ENCODE assay signal across 8 cellular contexts in genomic region chr20:32189691-32190607, GRCh38. TPM values are rescaled to one million over a fixed set of nuclear protein-coding genes. Genes with fewer than 3 reads are reported as not detected.
DNase-seq lines count a peak whose midpoint lies in the region; ATAC-seq and TF ChIP-seq lines count a peak whose summit lies in the region.

No MANE protein-coding gene starts in this region.

- H3K36me3 ChIP-seq in BLaER1 treated with 17β-estradiol and CSF1 and Interleukin-3, amounts not matched to agents 10 nM and 100 nM = peaks cover 24 to 42% (median 34%) of the 10 kb centered on the region in 11 experiments; a peak in 21 of 22 replicates
- H3K36me3 ChIP-seq in fibroblast of lung (ENCODE audit: control insufficient read depth, insufficient read depth, low read length) (no peaks in the 10 kb centered on the region), tibial nerve (peaks cover 0 to 6% (median 0%) of the 10 kb centered on the region in 3 donors)

- peak overlapping the region; percentile 73 to 91 (median 84) for H3K4me2 ChIP-seq in BLaER1 treated with 17β-estradiol and CSF1 and Interleukin-3, amounts not matched to agents 10 nM and 100 nM
- peak overlapping the region; percentile 85 for H3K4me2 ChIP-seq in fibroblast of lung (ENCODE audit: extremely low read depth, insufficient read depth, low read length)

- peaks cover 10 to 31% of the 10 kb centered on the region in 2 donors for H3K4me1 Mint-ChIP-seq in natural killer cell

- TF ChIP-seq EP300 in tibial nerve (IDR thresholded peaks at IDR 0.05) = no peak

- peaks cover 45 to 61% (median 49%) of the 10 kb centered on the region in 11 experiments; a peak in 21 of 22 replicates for H4K20me1 ChIP-seq in BLaER1 treated with 17β-estradiol and CSF1 and Interleukin-3, amounts not matched to agents 10 nM and 100 nM
- no peaks in the 10 kb centered on the region for H4K20me1 ChIP-seq in fibroblast of lung (ENCODE audit: control insufficient read depth, extremely low read depth, insufficient read depth, low read length)

- intact Hi-C loops in natural killer cell (cut with micrococcal nuclease) = no loop called here

- TF ChIP-seq CTCF in fibroblast of lung (conservative IDR thresholded peaks at IDR 0.05 in 1 of 2, IDR thresholded peaks at IDR 0.05 in 1 of 2; ENCODE audit: low read depth in 1 of 2, low read length in 2 of 2) = peak in 1 of 2 donors; percentile 4
- TF ChIP-seq CTCF in natural killer cell (IDR thresholded peaks at IDR 0.05) = no peak
- TF ChIP-seq CTCF in tibial nerve (IDR thresholded peaks at IDR 0.05) = peak in 1 of 5 experiments; percentile 18

- no peaks in the 10 kb centered on the region for H3K36me3 Mint-ChIP-seq in natural killer cell

- WGBS in tibial nerve, 2 donors = 5 to 13% methylated on average over 28 to 80 of the region's 88 CpGs

- peaks cover 22 to 90% (median 26%) of the 10 kb centered on the region in 10 experiments; a peak in 18 of 20 replicates for H3K4me1 ChIP-seq in BLaER1 treated with 17β-estradiol and CSF1 and Interleukin-3, amounts not matched to agents 10 nM and 100 nM
- peaks cover 7% of the 10 kb centered on the region for H3K4me1 ChIP-seq in fibroblast of lung (ENCODE audit: control insufficient read depth, extremely low read depth, insufficient read depth, low read length)
- peaks cover 0 to 46% (median 13%) of the 10 kb centered on the region in 4 donors for H3K4me1 ChIP-seq in tibial nerve

- peak overlapping the region; percentile 70 to 81 (median 76) for H3K27ac ChIP-seq in BLaER1 treated with 17β-estradiol and CSF1 and Interleukin-3, amounts not matched to agents 10 nM and 100 nM
- H3K27ac ChIP-seq in fibroblast of lung (ENCODE audit: insufficient read depth, low read length) (peak overlapping the region; percentile 39), tibial nerve (peak overlapping the region; percentile 81 to 91 (median 87))

- H3K4me3 ChIP-seq in BLaER1 treated with 17β-estradiol and CSF1 and Interleukin-3, amounts not matched to agents 10 nM and 100 nM = peak overlapping the region; percentile 54 to 79 (median 67)
- H3K4me3 ChIP-seq in fibroblast of lung (replicated peaks in 1 of 4; ENCODE audit: control extremely low read depth in 1 of 4, insufficient read depth in 1 of 4, low read depth in 3 of 4, low read length in 4 of 4) = peak overlapping the region; percentile 49 to 62 (median 54)
- H3K4me3 ChIP-seq in tibial nerve = peak overlapping the region; percentile 61 to 79 (median 69)

- peak overlapping the region; percentile 74 to 88 (median 82) for H3K9ac ChIP-seq in BLaER1 treated with 17β-estradiol and CSF1 and Interleukin-3, amounts not matched to agents 10 nM and 100 nM
- H3K9ac ChIP-seq in fibroblast of lung (ENCODE audit: insufficient read depth, low read length) = peak overlapping the region; percentile 86

- H3K27me3 ChIP-seq in BLaER1 treated with 17β-estradiol and CSF1 and Interleukin-3, amounts not matched to agents 10 nM and 100 nM = peaks cover 23 to 34% (median 30%) of the 10 kb centered on the region in 11 experiments
- H3K27me3 ChIP-seq in fibroblast of lung (ENCODE audit: control insufficient read depth, insufficient read depth, low read length) = no peaks in the 10 kb centered on the region
- no peaks in the 10 kb centered on the region for H3K27me3 ChIP-seq in tibial nerve

- peak overlapping the region; percentile 96 for H2AFZ ChIP-seq in fibroblast of lung (ENCODE audit: low read length)

- peaks cover 0 to 8% (median 0%) of the 10 kb centered on the region in 11 experiments; a peak in 1 of 22 replicates for H3K9me3 ChIP-seq in BLaER1 treated with 17β-estradiol and CSF1 and Interleukin-3, amounts not matched to agents 10 nM and 100 nM (replicated peaks in 1 of 11)
- H3K9me3 ChIP-seq in fibroblast of lung (ENCODE audit: control insufficient read depth, insufficient read depth, low read depth, low read length) = no peaks in the 10 kb centered on the region
- H3K9me3 ChIP-seq in tibial nerve = no peaks in the 10 kb centered on the region

- peak overlapping the region; percentile 68 to 71 for H3K27ac Mint-ChIP-seq in natural killer cell

- ATAC-seq in natural killer cell (peak; percentile 57 to 80 (median 64)), GM18517 (IDR thresholded peaks at IDR 0.05; ENCODE audit: unreplicated experiment) (no peak)

- H3K79me2 ChIP-seq in fibroblast of lung (ENCODE audit: control insufficient read depth, insufficient read depth, low read length) = no peaks in the 10 kb centered on the region

- no peak for TF ChIP-seq POLR2A in tibial nerve (IDR thresholded peaks at IDR 0.05)

- H3K27me3 Mint-ChIP-seq in natural killer cell (ENCODE audit: low read depth in 2 of 2) = no peaks in the 10 kb centered on the region

- DNase-seq in NCI-H146 treated with DMSO at 0.1 percent for 48 hours (lab: John Stamatoyannopoulos, UW; ENCODE audit: unreplicated experiment) (peak; percentile 72), activated T-helper 1 cell treated with Interleukin-2 at 50 U/mL for 16 hours (ENCODE audit: low read depth) (peak; percentile 16), fibroblast of lung (ENCODE audit: low read depth in 2 of 2) (peak; percentile 38 to 46), natural killer cell (peak; percentile 30), tibial nerve (ENCODE audit: low spot score in 2 of 2) (peak in 1 of 2 donors; percentile 41), GM19240 (ENCODE audit: insufficient read length, low spot score) (no peak)

- no peaks in the 10 kb centered on the region for H3K9me3 Mint-ChIP-seq in natural killer cell

- peak overlapping the region; percentile 86 for H3K4me3 Mint-ChIP-seq in natural killer cell

RNA-seq across cellular contexts. Expression of gene PLAGL2, which starts 17.6 kb away (rescaled TPM):
- total RNA-seq in fibroblast of lung (1.5 and 2.3 TPM in 2 replicates), natural killer cell (10 to 100 TPM; 13.5 to 16.6 (median 15.1) TPM), tibial nerve (1 to 10 TPM; 4.2 to 7.2 (median 6.3) TPM)
- polyA plus RNA-seq in fibroblast of lung = 1.6 and 2.3 TPM in 2 replicates
- polyA plus RNA-seq in fibroblast of lung (2012) = 4.2 and 4.3 TPM in 2 replicates
- 13.4 and 14.9 TPM in 2 replicates for polyA minus RNA-seq in fibroblast of lung (ENCODE audit: low replicate concordance)

RNA-seq across cellular contexts. Expression of gene POFUT1, which starts 17.7 kb away (rescaled TPM):
- total RNA-seq in fibroblast of lung (23.4 and 32.4 TPM in 2 replicates), natural killer cell (10 to 100 TPM in 2 of 3 donors, 1 to 10 TPM in 1; 9.7 to 14.5 (median 13.2) TPM), tibial nerve (10 to 100 TPM; 26.0 to 49.4 (median 32.4) TPM)
- polyA plus RNA-seq in fibroblast of lung = 39.6 and 41.0 TPM in 2 replicates
- polyA plus RNA-seq in fibroblast of lung (2012) = 36.7 and 37.8 TPM in 2 replicates
- polyA minus RNA-seq in fibroblast of lung (ENCODE audit: low replicate concordance) = 42.6 and 46.4 TPM in 2 replicates
